Comparison of ENCODE assay signal across 28 cellular contexts in genomic region chr10:74424565-74424964, GRCh38.
"Had no signal": no experiment of that assay in that cellular context is flagged by ENCODE, and none has a peak within 500 bp of the region (broad histone marks: within the 10 kb centered on the region; RNA-seq: fewer than 3 reads in every experiment).

No MANE protein-coding gene starts in this region.

- DNase-seq: naive thymus-derived CD8-positive, alpha-beta T cell; nephron progenitor cell; nucleus accumbens; pancreas; psoas muscle; right cardiac atrium; right lobe of liver; sigmoid colon; small intestine; stimulated activated CD4-positive, alpha-beta T cell treated with anti-CD3 and anti-CD28 coated beads, Interleukin-15, amount 100 ng/mL, for 24 hours; stimulated activated CD4-positive, alpha-beta T cell treated with anti-CD3 and anti-CD28 coated beads, Interleukin-2, amount 100 ng/mL, for 24 hours; stimulated activated CD4-positive, alpha-beta T cell treated with anti-CD3 and anti-CD28 coated beads, Interleukin-2, amount 100 ng/mL, for 48 hours; stimulated activated CD4-positive, alpha-beta T cell treated with anti-CD3 and anti-CD28 coated beads, Interleukin-4, amount 100 ng/mL, for 24 hours; stimulated activated naive CD4-positive, alpha-beta T cell; stimulated activated naive CD8-positive, alpha-beta T cell treated with anti-CD3 and anti-CD28 coated beads, Interleukin-15, amount 100 ng/mL, for 72 hours; stimulated activated naive CD8-positive, alpha-beta T cell treated with anti-CD3 and anti-CD28 coated beads, Interleukin-15, Interleukin-2, amounts not matched to agents 100 U/mL and 50 U/mL, for 24 hours; substantia nigra; testis; tibial artery; transverse colon; upper lobe of right lung; uterus had no signal

- ATAC-seq: naive thymus-derived CD8-positive, alpha-beta T cell; natural killer cell treated with Interleukin-12 subunit alpha and Interleukin-12 subunit beta and Interleukin-15 and Interleukin-18, amount 100 ng/mL, for 72 hours; pancreas; psoas muscle; right cardiac atrium; right lobe of liver; stimulated activated memory B cell treated with anti-CD40 and anti-IgM and Interleukin-4, amounts not matched to agents 10 μg/mL and 1 μg/mL and 100 μg/mL, for 72 hours; stimulated activated naive CD8-positive, alpha-beta T cell treated with anti-CD3 and anti-CD28 coated beads, Interleukin-15, amount 100 ng/mL, for 72 hours; stimulated activated naive CD8-positive, alpha-beta T cell treated with anti-CD3 and anti-CD28 coated beads, Interleukin-15, Interleukin-2, amounts not matched to agents 100 U/mL and 50 U/mL, for 24 hours; upper lobe of right lung had no signal

- H3K9me3 ChIP-seq: neutrophil, pancreas, psoas muscle, right lobe of liver, sigmoid colon, suprapubic skin, testis, tibial artery, transverse colon, upper lobe of right lung, uterus had no signal

- H3K27me3 Mint-ChIP-seq: naive thymus-derived CD8-positive, alpha-beta T cell; natural killer cell treated with Interleukin-12 subunit alpha and Interleukin-12 subunit beta and Interleukin-15 and Interleukin-18, amount 100 ng/mL, for 72 hours; stimulated activated memory B cell treated with anti-CD40 and anti-IgM and Interleukin-4, amounts not matched to agents 10 μg/mL and 1 μg/mL and 100 μg/mL, for 72 hours; stimulated activated naive CD8-positive, alpha-beta T cell treated with anti-CD3 and anti-CD28 coated beads, Interleukin-15, amount 100 ng/mL, for 72 hours; type B pancreatic cell had no signal

- H3K4me1 ChIP-seq: psoas muscle, right lobe of liver, sigmoid colon, suprapubic skin, testis, tibial artery, transverse colon, uterus had no signal

- H3K36me3 Mint-ChIP-seq: natural killer cell treated with Interleukin-12 subunit alpha and Interleukin-12 subunit beta and Interleukin-15 and Interleukin-18, amount 100 ng/mL, for 72 hours had no signal

- H3K4me3 Mint-ChIP-seq: naive thymus-derived CD8-positive, alpha-beta T cell; natural killer cell treated with Interleukin-12 subunit alpha and Interleukin-12 subunit beta and Interleukin-15 and Interleukin-18, amount 100 ng/mL, for 72 hours; nephron progenitor cell; neural crest cell; stimulated activated memory B cell treated with anti-CD40 and anti-IgM and Interleukin-4, amounts not matched to agents 10 μg/mL and 1 μg/mL and 100 μg/mL, for 72 hours; stimulated activated naive CD8-positive, alpha-beta T cell treated with anti-CD3 and anti-CD28 coated beads, Interleukin-15, amount 100 ng/mL, for 72 hours; type B pancreatic cell had no signal

- H3K9me3 Mint-ChIP-seq: natural killer cell treated with Interleukin-12 subunit alpha and Interleukin-12 subunit beta and Interleukin-15 and Interleukin-18, amount 100 ng/mL, for 72 hours had no signal

- H3K27ac Mint-ChIP-seq: naive thymus-derived CD8-positive, alpha-beta T cell; natural killer cell treated with Interleukin-12 subunit alpha and Interleukin-12 subunit beta and Interleukin-15 and Interleukin-18, amount 100 ng/mL, for 72 hours; nephron progenitor cell; stimulated activated memory B cell treated with anti-CD40 and anti-IgM and Interleukin-4, amounts not matched to agents 10 μg/mL and 1 μg/mL and 100 μg/mL, for 72 hours; type B pancreatic cell had no signal

- H3K4me1 Mint-ChIP-seq: stimulated activated naive CD8-positive, alpha-beta T cell treated with anti-CD3 and anti-CD28 coated beads, Interleukin-15, amount 100 ng/mL, for 72 hours had no signal

- H3K27ac ChIP-seq: neutrophil, pancreas, psoas muscle, right lobe of liver, sigmoid colon, suprapubic skin, testis, tibial artery, transverse colon, upper lobe of right lung, uterus had no signal

- FAIRE-seq: pancreas, small intestine had no signal

- H3K36me3 ChIP-seq: neutrophil, pancreas, right lobe of liver, sigmoid colon, suprapubic skin, tibial artery, transverse colon, upper lobe of right lung, uterus had no signal

- H3K4me3 ChIP-seq: pancreas, psoas muscle, right lobe of liver, sigmoid colon, suprapubic skin, testis, tibial artery, transverse colon, upper lobe of right lung, uterus had no signal

- H3K27me3 ChIP-seq: neutrophil, pancreas, right lobe of liver, sigmoid colon, suprapubic skin, testis, tibial artery, transverse colon, upper lobe of right lung, uterus had no signal
